Comparison of ENCODE assay signal across 8 cellular contexts in the genomic region with DNA sequence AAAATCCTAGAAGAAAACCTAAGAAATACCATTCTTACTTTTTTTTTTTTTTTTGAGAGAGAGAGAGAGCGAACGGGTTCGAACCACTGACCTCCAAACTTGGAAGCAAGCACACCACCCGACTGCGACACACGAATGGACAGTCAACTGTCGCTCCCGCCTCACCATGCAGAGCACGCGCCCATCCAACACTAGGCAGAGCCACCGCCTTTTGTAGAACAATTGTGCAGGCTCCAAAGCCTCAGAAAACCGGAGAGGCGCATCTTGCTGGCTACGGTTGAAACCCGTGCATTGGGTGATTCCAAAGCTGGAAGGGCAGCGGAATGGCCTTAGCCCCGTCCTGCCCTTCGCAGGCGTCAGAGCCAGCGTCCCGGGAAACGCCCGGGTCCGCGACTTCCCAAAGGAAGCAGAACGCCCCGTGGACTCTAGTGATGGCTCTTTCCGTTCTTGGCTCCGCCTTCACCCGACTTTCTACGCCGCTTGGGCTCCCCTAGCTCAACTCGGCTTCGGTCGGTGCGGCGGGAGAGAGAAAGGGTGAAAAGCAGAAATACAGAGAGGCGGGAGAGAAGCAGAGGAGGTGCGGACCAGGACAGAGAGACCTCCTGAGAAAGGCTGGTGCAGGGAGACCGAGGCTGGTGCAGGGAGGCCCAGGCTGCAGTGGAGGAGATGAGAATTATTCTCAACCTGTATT.
DNase-seq lines count a peak whose midpoint lies in the region; ATAC-seq, FAIRE-seq and TF ChIP-seq lines count a peak whose summit lies in the region.

No MANE protein-coding gene starts in this region.

- H3K4me3 Mint-ChIP-seq in MCF 10A (ENCODE audit: unreplicated experiment) = no peak overlapping the region

- H3K27ac ChIP-seq in breast epithelium (no peak overlapping the region), mesendoderm (ENCODE audit: low read depth, low read length) (no peak overlapping the region), upper lobe of left lung (no peak overlapping the region)

- no peak for FAIRE-seq in H54 (lab: Jason Lieb, UNC)
- no peak for FAIRE-seq in RCC 7860 (lab: Jason Lieb, UNC)

- H3K79me1 ChIP-seq in mesendoderm (ENCODE audit: low read length) = no peaks in the 10 kb centered on the region

- no peak for TF ChIP-seq EP300 in upper lobe of left lung (IDR thresholded peaks at IDR 0.05)

- H3K79me2 ChIP-seq in mesendoderm (ENCODE audit: control insufficient read depth, insufficient read depth, low read length) = no peaks in the 10 kb centered on the region

- H3K27me3 ChIP-seq in breast epithelium (peaks cover 0 to 55% of the 10 kb centered on the region in 2 donors), mesendoderm (ENCODE audit: insufficient read depth, low read length, poor library complexity) (peaks cover 52% of the 10 kb centered on the region), upper lobe of left lung (peaks cover 0 to 6% (median 3%) of the 10 kb centered on the region in 4 donors)

- no peak overlapping the region for H3K18ac ChIP-seq in mesendoderm (ENCODE audit: low read length)

- no TSS peak for BruUV-seq in MCF 10A (replicated peaks; lab: Mats Ljungman, UMichigan)

- ATAC-seq in upper lobe of left lung (ENCODE audit: low FRiP score in 2 of 2) (peak in 1 of 2 donors; percentile 81), GM21360 (IDR thresholded peaks at IDR 0.05; ENCODE audit: unreplicated experiment) (no peak)

- H3K4me1 Mint-ChIP-seq in MCF 10A (ENCODE audit: insufficient read depth, unreplicated experiment) = no peaks in the 10 kb centered on the region

- no peaks in the 10 kb centered on the region for H3K9me3 ChIP-seq in breast epithelium
- H3K9me3 ChIP-seq in upper lobe of left lung = no peaks in the 10 kb centered on the region

- H3K9ac ChIP-seq in mesendoderm (ENCODE audit: low read length) = peak overlapping the region; percentile 15

- H4K5ac ChIP-seq in mesendoderm (ENCODE audit: low read length) = no peak overlapping the region

- no peak overlapping the region for H3K27ac Mint-ChIP-seq in MCF 10A (ENCODE audit: low read depth, unreplicated experiment)

- H3K36me3 ChIP-seq in breast epithelium = no peaks in the 10 kb centered on the region
- H3K36me3 ChIP-seq in mesendoderm (ENCODE audit: control insufficient read depth, insufficient read depth, low read length) = no peaks in the 10 kb centered on the region
- H3K36me3 ChIP-seq in upper lobe of left lung = no peaks in the 10 kb centered on the region

- H2AK5ac ChIP-seq in mesendoderm (ENCODE audit: low read length) = no peak overlapping the region

- no peak overlapping the region for H2BK5ac ChIP-seq in mesendoderm (ENCODE audit: low read length)

- H3K4ac ChIP-seq in mesendoderm (ENCODE audit: low read depth, low read length) = no peak overlapping the region

- CTCF ChIA-PET in MCF 10A (lab: Yijun Ruan, JAX) = no interaction called here

- no peak overlapping the region for H2BK120ac ChIP-seq in mesendoderm (ENCODE audit: low read depth, low read length)

- DNase-seq in breast epithelium (ENCODE audit: low spot score in 2 of 2) (no peak), MCF 10A (ENCODE audit: unreplicated experiment) (no peak), cerebellar cortex (ENCODE audit: low spot score) (peak; percentile 41), mesendoderm (peak; percentile 51), upper lobe of left lung (peak in 1 of 2 donors; percentile 65), H54 (ENCODE audit: insufficient read length, low spot score) (no peak), RCC 7860 (ENCODE audit: low spot score) (no peak)

- H3K4me2 ChIP-seq in mesendoderm (ENCODE audit: low read length) = peak overlapping the region; percentile 21

- H3K4me3 ChIP-seq in breast epithelium (peak overlapping the region; percentile 15 to 46 (median 25)), mesendoderm (ENCODE audit: low read length) (no peak overlapping the region), upper lobe of left lung (peak overlapping the region in 3 of 4 donors; percentile 9 to 35 (median 33))

- no CpG with 5 or more reads among the region's 40 CpGs for WGBS in mesendoderm (ENCODE audit: extremely low coverage, insufficient coverage, low lambda C conversion rate)
- 11 to 13% methylated on average over 26 to 40 of the region's 40 CpGs for WGBS in upper lobe of left lung, 2 donors

- POLR2A ChIA-PET in MCF 10A (lab: Yijun Ruan, JAX) = no interaction called here

- H3K56ac ChIP-seq in mesendoderm (ENCODE audit: low read length) = peak overlapping the region; percentile 22

- no peak for TF ChIP-seq POLR2A in breast epithelium (IDR thresholded peaks at IDR 0.05)
- TF ChIP-seq POLR2A in upper lobe of left lung (IDR thresholded peaks at IDR 0.05) = no peak
- TF ChIP-seq POLR2A in H54 (IDR thresholded peaks at IDR 0.05; ENCODE audit: low read depth, low read length) = no peak

- TF ChIP-seq CTCF in breast epithelium (IDR thresholded peaks at IDR 0.05) = no peak
- TF ChIP-seq CTCF in MCF 10A (IDR thresholded peaks at IDR 0.05; ENCODE audit: unreplicated experiment) = no peak
- no peak for TF ChIP-seq CTCF in upper lobe of left lung (IDR thresholded peaks at IDR 0.05)

- H3K23ac ChIP-seq in mesendoderm (ENCODE audit: low read length) = no peak overlapping the region

- H3K4me1 ChIP-seq in breast epithelium (no peaks in the 10 kb centered on the region), mesendoderm (ENCODE audit: control insufficient read depth, low read depth, low read length) (no peaks in the 10 kb centered on the region), upper lobe of left lung (peaks cover 0 to 12% (median 0%) of the 10 kb centered on the region in 4 donors)

- no peaks in the 10 kb centered on the region for H3K27me3 Mint-ChIP-seq in MCF 10A (ENCODE audit: insufficient read depth, unreplicated experiment)

- no peaks in the 10 kb centered on the region for H3K9me3 Mint-ChIP-seq in MCF 10A (ENCODE audit: unreplicated experiment)

- no peaks in the 10 kb centered on the region for H3K36me3 Mint-ChIP-seq in MCF 10A (ENCODE audit: insufficient read depth, unreplicated experiment)

- H2BK15ac ChIP-seq in mesendoderm (replicated peaks; ENCODE audit: low read depth) = no peak overlapping the region

- H4K8ac ChIP-seq in mesendoderm (ENCODE audit: low read depth, low read length) = no peak overlapping the region

- intact Hi-C loops in breast epithelium (cut with DNase I; ENCODE audit: low total_unique reads) (no loop called here), MCF 10A (cut with micrococcal nuclease) (no loop called here)

Comparison
In these comparisons a context has a peak if more than half of its experiments do, and no peak if none do; other contexts are left out.
1. DNase-seq: peak in cerebellar cortex (single experiment) and mesendoderm (single experiment); none in breast epithelium (0 of 2), MCF 10A (single experiment), H54 (single experiment) and RCC 7860 (single experiment).